Comparison of ENCODE assay signal across 2 cellular contexts in the genomic region with DNA sequence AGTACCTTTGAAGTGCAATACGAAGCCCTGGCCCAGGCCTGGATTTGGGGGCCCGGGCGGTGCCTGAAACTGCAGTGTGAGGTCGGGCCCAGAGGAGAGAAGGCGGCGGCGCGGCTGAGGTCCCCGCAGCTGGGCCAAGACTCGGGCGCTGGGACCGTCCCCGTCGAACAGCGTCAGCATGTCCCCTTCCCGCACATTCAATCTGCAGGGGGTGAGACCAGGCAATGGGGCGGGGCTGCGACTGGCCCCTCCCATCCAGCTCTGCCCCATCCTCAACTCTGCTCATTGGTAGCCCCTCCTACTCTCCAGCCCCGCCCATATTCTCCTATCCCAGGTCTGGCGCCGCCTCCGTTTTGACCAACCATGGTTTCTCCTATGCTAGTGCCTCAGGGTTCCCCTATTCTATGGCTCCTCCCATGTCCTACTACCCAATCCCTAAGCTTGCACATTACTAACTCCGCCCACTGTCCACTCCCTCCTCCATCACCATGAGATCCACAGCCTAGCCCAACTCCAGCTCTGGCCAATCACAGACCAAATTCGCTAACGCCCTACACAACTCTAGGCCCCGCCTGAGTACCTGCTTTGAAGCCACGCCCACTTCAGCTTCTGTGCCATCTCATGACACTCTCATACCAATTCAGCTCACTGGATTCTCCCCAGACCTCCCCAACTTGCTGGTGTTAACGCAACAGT.
TF ChIP-seq lines count a peak whose summit lies in the region.

No MANE protein-coding gene starts in this region.

TF ChIP-seq in WTC11, 78 proteins besides CTCF, POLR2A, EP300 and RAD21:
- TF ChIP-seq SP1 (CRISPR knock-in tag; conservative IDR thresholded peaks at IDR 0.05), result peak; percentile 49
- TF ChIP-seq KAT7 (CRISPR knock-in tag; IDR thresholded peaks at IDR 0.05; ENCODE audit: borderline replicate concordance), result no peak
- TF ChIP-seq, protein P1, sequence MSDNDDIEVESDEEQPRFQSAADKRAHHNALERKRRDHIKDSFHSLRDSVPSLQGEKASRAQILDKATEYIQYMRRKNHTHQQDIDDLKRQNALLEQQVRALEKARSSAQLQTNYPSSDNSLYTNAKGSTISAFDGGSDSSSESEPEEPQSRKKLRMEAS (CRISPR knock-in tag; IDR thresholded peaks at IDR 0.05), result 0 out of 2 replicates have a peak, but pooled peaks have one; percentile 72
- TF ChIP-seq NFYB (CRISPR knock-in tag; conservative IDR thresholded peaks at IDR 0.05; ENCODE audit: low read depth), result peak; percentile 37; the same call in 1 of the 2 replicates
- TF ChIP-seq ETV6 (CRISPR knock-in tag; IDR thresholded peaks at IDR 0.05), result 0 out of 2 replicates have a peak, but pooled peaks have one; percentile 53
- no peak for TF ChIP-seq IRF2 (CRISPR knock-in tag; IDR thresholded peaks at IDR 0.05; ENCODE audit: borderline replicate concordance, low read depth)
- TF ChIP-seq TEAD1 (CRISPR knock-in tag; IDR thresholded peaks at IDR 0.05), result 0 out of 2 replicates have a peak, but pooled peaks have one; percentile 23

TF ChIP-seq in endothelial cell of umbilical vein, 7 proteins besides CTCF, POLR2A, EP300 and RAD21:
- TF ChIP-seq, protein P1 (IDR thresholded peaks at IDR 0.05; ENCODE audit: insufficient read depth, insufficient read length), result no peak
- TF ChIP-seq GATA2 (IDR thresholded peaks at IDR 0.05; ENCODE audit: insufficient read depth, insufficient read length, low read depth, low read length) (no peak), JUN (IDR thresholded peaks at IDR 0.05; ENCODE audit: borderline replicate concordance, insufficient read depth, insufficient read length, low read depth) (no peak), FOS (IDR thresholded peaks at IDR 0.05; ENCODE audit: borderline replicate concordance, insufficient read depth, low read length) (no peak), EZH2 (IDR thresholded peaks at IDR 0.05; ENCODE audit: borderline replicate concordance, low read depth, low read length, severe bottlenecking) (no peak), POLR2AphosphoS5 (IDR thresholded peaks at IDR 0.05; ENCODE audit: insufficient read depth, low read depth, low read length) (no peak), MYC (IDR thresholded peaks at IDR 0.05; ENCODE audit: low read depth, low read length) (no peak)
TF ChIP-seq in endothelial cell of umbilical vein: peak in this region for 0.
